In genomic region chr9:91026266-91026665, GRCh38 we compare ENCODE assay signal across 23 cellular contexts.
DNase-seq lines count a peak whose midpoint lies in the region; ATAC-seq, FAIRE-seq and TF ChIP-seq lines count a peak whose summit lies in the region.
"Had no signal": no experiment of that assay in that cellular context is flagged by ENCODE, and none has a peak within 500 bp of the region (broad histone marks: within the 10 kb centered on the region; RNA-seq: fewer than 3 reads in every experiment).

No MANE protein-coding gene starts in this region.

- no peaks in the 10 kb centered on the region for H3K79me2 ChIP-seq in H1 (ENCODE audit: control insufficient read depth in 1 of 2, insufficient read depth in 2 of 2, low read length in 2 of 2)

- no peaks in the 10 kb centered on the region for H3K27me3 ChIP-seq in H1 (replicated peaks in 1 of 4; ENCODE audit: control insufficient read depth in 3 of 4, extremely low read depth in 1 of 4, insufficient read depth in 3 of 4, low read length in 3 of 4)
- H3K27me3 ChIP-seq: BLaER1 treated with 17β-estradiol and CSF1 and Interleukin-3, amounts not matched to agents 10 nM and 100 nM had no signal

- no peak overlapping the region for H3K4ac ChIP-seq in H1 (replicated peaks; ENCODE audit: insufficient read length, low read depth, low read length)

- peaks cover 5% of the 10 kb centered on the region for H3K4me1 Mint-ChIP-seq in activated CD4-positive, alpha-beta T cell treated with anti-CD3 and anti-CD28 coated beads, Interleukin-2, amount 10 ng/mL, durations not matched to agents 24 days and 14 days
- H3K4me1 Mint-ChIP-seq in activated CD4-positive, alpha-beta T cell treated with anti-CD3 and anti-CD28 coated beads for 36 hours, result peaks cover 4% of the 10 kb centered on the region
- H3K4me1 Mint-ChIP-seq: B cell had no signal

- H3K9ac ChIP-seq in H1 (replicated peaks in 1 of 4; ENCODE audit: extremely low read depth in 1 of 4, low read depth in 3 of 4, low read length in 3 of 4), result no peak overlapping the region
- H3K9ac ChIP-seq: BLaER1 treated with 17β-estradiol and CSF1 and Interleukin-3, amounts not matched to agents 10 nM and 100 nM had no signal

- H3K36me3 ChIP-seq in H1 (ENCODE audit: control insufficient read depth in 2 of 4, insufficient read depth in 4 of 4, low read length in 3 of 4), result no peaks in the 10 kb centered on the region
- H3K36me3 ChIP-seq: BLaER1 treated with 17β-estradiol and CSF1 and Interleukin-3, amounts not matched to agents 10 nM and 100 nM had no signal

- no peak overlapping the region for H3K23ac ChIP-seq in H1 (ENCODE audit: insufficient read length)

- no peak overlapping the region for H3K4me3 ChIP-seq in H1 (ENCODE audit: extremely low read depth in 1 of 4, insufficient read depth in 2 of 4, low read depth in 3 of 4, low read length in 4 of 4)
- H3K4me3 ChIP-seq: A549; BLaER1 treated with 17β-estradiol and CSF1 and Interleukin-3, amounts not matched to agents 10 nM and 100 nM had no signal

- no peak overlapping the region for H3K27ac Mint-ChIP-seq in activated CD4-positive, alpha-beta T cell treated with anti-CD3 and anti-CD28 coated beads, Interleukin-2, amount 10 ng/mL, durations not matched to agents 24 days and 14 days
- H3K27ac Mint-ChIP-seq in activated CD4-positive, alpha-beta T cell treated with anti-CD3 and anti-CD28 coated beads for 36 hours, result no peak overlapping the region
- H3K27ac Mint-ChIP-seq: B cell; CD4-positive, alpha-beta T cell; CD8-positive, alpha-beta T cell had no signal

- no peaks in the 10 kb centered on the region for H3K23me2 ChIP-seq in H1 (ENCODE audit: low read depth, low read length)

- no peak for TF ChIP-seq CTCF in H1 (IDR thresholded peaks at IDR 0.05; ENCODE audit: control extremely low read depth in 1 of 3, insufficient read depth in 1 of 3, low read depth in 1 of 3, low read length in 3 of 3)

- H3K4me1 ChIP-seq in H1 (replicated peaks in 1 of 4; ENCODE audit: control insufficient read depth in 3 of 4, insufficient read depth in 4 of 4, low read length in 3 of 4), result no peaks in the 10 kb centered on the region
- H3K4me1 ChIP-seq: A549; BLaER1 treated with 17β-estradiol and CSF1 and Interleukin-3, amounts not matched to agents 10 nM and 100 nM; Caco-2 had no signal

- H2BK15ac ChIP-seq in H1 (ENCODE audit: low read length), result no peak overlapping the region

- CTCF ChIA-PET in activated CD4-positive, alpha-beta T cell treated with anti-CD3 and anti-CD28 coated beads for 36 hours (lab: Charles Lee), result no interaction called here
- CTCF ChIA-PET in H1 (lab: Charles Lee; ENCODE audit: partially characterized antibody), result interaction anchor here (2.5 to 2.6 kb wide), 2 partner anchors 111 to 400 kb away, joined by 6 to 11 read pairs; no protein-coding TSS in a partner anchor

- no peak overlapping the region for H2BK120ac ChIP-seq in H1 (replicated peaks; ENCODE audit: low read depth, low read length)

- H2BK20ac ChIP-seq in H1 (ENCODE audit: low read length), result no peak overlapping the region

- H3K79me1 ChIP-seq in H1 (ENCODE audit: low read depth, low read length), result no peaks in the 10 kb centered on the region

- H3K9me3 ChIP-seq in H1 (ENCODE audit: insufficient read depth in 2 of 2, low read depth in 1 of 2, low read length in 1 of 2), result no peaks in the 10 kb centered on the region
- H3K9me3 ChIP-seq: A549, Caco-2 had no signal

- H3K4me3 Mint-ChIP-seq in activated CD4-positive, alpha-beta T cell treated with anti-CD3 and anti-CD28 coated beads, Interleukin-2, amount 10 ng/mL, durations not matched to agents 24 days and 14 days, result no peak overlapping the region
- no peak overlapping the region for H3K4me3 Mint-ChIP-seq in activated CD4-positive, alpha-beta T cell treated with anti-CD3 and anti-CD28 coated beads for 36 hours
- H3K4me3 Mint-ChIP-seq: B cell; CD4-positive, alpha-beta T cell; CD8-positive, alpha-beta T cell had no signal

- TF ChIP-seq POLR2A in H1 (IDR thresholded peaks at IDR 0.05; ENCODE audit: control extremely low read depth in 1 of 2, low read depth in 2 of 2, low read length in 2 of 2), result no peak

- H3K27ac ChIP-seq in H1 (ENCODE audit: low read depth, low read length), result no peak overlapping the region
- H3K27ac ChIP-seq: 22Rv1; A549; BLaER1 treated with 17β-estradiol and CSF1 and Interleukin-3, amounts not matched to agents 10 nM and 100 nM; C4-2B had no signal

- H3K4me2 ChIP-seq in H1 (ENCODE audit: insufficient read depth in 1 of 2, low read depth in 2 of 2, low read length in 2 of 2), result no peak overlapping the region
- H3K4me2 ChIP-seq: A549; BLaER1 treated with 17β-estradiol and CSF1 and Interleukin-3, amounts not matched to agents 10 nM and 100 nM had no signal

- no peak for FAIRE-seq in H1 (lab: Jason Lieb, UNC)
- FAIRE-seq: A549, D721Med, G401.6, GM12891, GM19239 had no signal

- no peak overlapping the region for H4K91ac ChIP-seq in H1 (replicated peaks; ENCODE audit: insufficient read length, low read length)

- H3K14ac ChIP-seq in H1 (ENCODE audit: insufficient read length), result no peak overlapping the region

- H3K18ac ChIP-seq in H1 (ENCODE audit: extremely low read depth, low read length), result no peak overlapping the region

- H3K9me3 Mint-ChIP-seq in activated CD4-positive, alpha-beta T cell treated with anti-CD3 and anti-CD28 coated beads, Interleukin-2, amount 10 ng/mL, durations not matched to agents 24 days and 14 days, result peaks cover 4% of the 10 kb centered on the region
- H3K9me3 Mint-ChIP-seq in activated CD4-positive, alpha-beta T cell treated with anti-CD3 and anti-CD28 coated beads for 36 hours (ENCODE audit: low read depth), result no peaks in the 10 kb centered on the region
- H3K9me3 Mint-ChIP-seq: CD4-positive, alpha-beta T cell; CD8-positive, alpha-beta T cell had no signal

- no peak for TF ChIP-seq RAD21 in H1 (IDR thresholded peaks at IDR 0.05 in 1 of 2, conservative IDR thresholded peaks at IDR 0.05 in 1 of 2; ENCODE audit: low read depth in 2 of 2, low read length in 2 of 2)

- no peak for ATAC-seq in activated CD4-positive, alpha-beta T cell treated with anti-CD3 and anti-CD28 coated beads for 36 hours
- ATAC-seq: A549; CD8-positive, alpha-beta T cell had no signal

- no peak overlapping the region for H3K56ac ChIP-seq in H1 (replicated peaks; ENCODE audit: insufficient read length, low read depth, low read length)

- H2BK12ac ChIP-seq in H1 (ENCODE audit: low read depth, low read length), result no peak overlapping the region

- H2AK5ac ChIP-seq in H1 (ENCODE audit: low read depth, low read length), result no peak overlapping the region

- no peaks in the 10 kb centered on the region for H4K20me1 ChIP-seq in H1 (replicated peaks in 1 of 2; ENCODE audit: control insufficient read depth in 1 of 2, insufficient read depth in 2 of 2, low read length in 2 of 2)
- H4K20me1 ChIP-seq: BLaER1 treated with 17β-estradiol and CSF1 and Interleukin-3, amounts not matched to agents 10 nM and 100 nM had no signal

- 89% methylated on average over 8 of the region's 8 CpGs; no CpG with 5 or more reads in 1 of the 2 experiments for WGBS in H1 (ENCODE audit: extremely low coverage in 1 of 2, insufficient coverage in 1 of 2, insufficient read length in 1 of 2, insufficient replicate concordance in 2 of 2, low coverage in 1 of 2, low lambda C conversion rate in 2 of 2, missing lambda C conversion rate in 1 of 2), 2 experiments

- TF ChIP-seq EP300 in H1 (IDR thresholded peaks at IDR 0.05; ENCODE audit: borderline replicate concordance in 1 of 2, low read depth in 2 of 2, low read length in 2 of 2), result no peak

- peaks cover 13% of the 10 kb centered on the region for H3K27me3 Mint-ChIP-seq in activated CD4-positive, alpha-beta T cell treated with anti-CD3 and anti-CD28 coated beads, Interleukin-2, amount 10 ng/mL, durations not matched to agents 24 days and 14 days
- peaks cover 32% of the 10 kb centered on the region for H3K27me3 Mint-ChIP-seq in activated CD4-positive, alpha-beta T cell treated with anti-CD3 and anti-CD28 coated beads for 36 hours

- intact Hi-C loops in activated CD4-positive, alpha-beta T cell treated with anti-CD3 and anti-CD28 coated beads, Interleukin-2, amount 10 ng/mL, durations not matched to agents 24 days and 14 days (cut with micrococcal nuclease), result no loop called here
- intact Hi-C loops in activated CD4-positive, alpha-beta T cell treated with anti-CD3 and anti-CD28 coated beads for 36 hours (cut with DNase I, micrococcal nuclease), result no loop called here

- no peak overlapping the region for H2BK5ac ChIP-seq in H1 (ENCODE audit: low read depth, low read length)

- no peak overlapping the region for H4K5ac ChIP-seq in H1 (ENCODE audit: insufficient read length, low read depth, low read length)

- DNase-seq in activated CD4-positive, alpha-beta T cell treated with anti-CD3 and anti-CD28 coated beads, Interleukin-2, amount 10 ng/mL, durations not matched to agents 24 days and 14 days, result peak; percentile 39
- DNase-seq in activated CD4-positive, alpha-beta T cell treated with anti-CD3 and anti-CD28 coated beads for 36 hours, result no peak
- DNase-seq in H1 (ENCODE audit: low read depth in 1 of 2, low spot score in 2 of 2) (no peak), mesenteric fat pad (ENCODE audit: low spot score) (peak; percentile 41), pons (ENCODE audit: low spot score) (no peak), NCI-H1092 treated with DMSO at 0.1 percent for 48 hours (lab: John Stamatoyannopoulos, UW) (no peak), dedifferentiated amniotic fluid mesenchymal stem cell (ENCODE audit: extremely low spot score) (no peak)
- DNase-seq: AML-193; Caco-2; Calu3; CD4-positive, alpha-beta T cell; CD8-positive, alpha-beta T cell; DMS79 treated with DMSO at 0.1 percent for 48 hours; GF-D8 had no signal

- H4K8ac ChIP-seq in H1 (ENCODE audit: extremely low read depth, insufficient read depth, low read length), result no peak overlapping the region

- H2AFZ ChIP-seq in H1 (ENCODE audit: low read length), result peak overlapping the region; percentile 7; the same call in 1 of the 2 replicates

- POLR2A ChIA-PET in activated CD4-positive, alpha-beta T cell treated with anti-CD3 and anti-CD28 coated beads for 36 hours (lab: Charles Lee), result no interaction called here
- POLR2A ChIA-PET in H1 (lab: Charles Lee; ENCODE audit: partially characterized antibody), result no interaction called here

- no peaks in the 10 kb centered on the region for H3K36me3 Mint-ChIP-seq in activated CD4-positive, alpha-beta T cell treated with anti-CD3 and anti-CD28 coated beads, Interleukin-2, amount 10 ng/mL, durations not matched to agents 24 days and 14 days (ENCODE audit: low read depth)
- H3K36me3 Mint-ChIP-seq in activated CD4-positive, alpha-beta T cell treated with anti-CD3 and anti-CD28 coated beads for 36 hours (ENCODE audit: low read depth), result no peaks in the 10 kb centered on the region
- H3K36me3 Mint-ChIP-seq: CD8-positive, alpha-beta T cell had no signal

TF ChIP-seq in H1, 55 proteins besides CTCF, POLR2A, EP300 and RAD21 (continues in another document):
- TF ChIP-seq BACH1 (IDR thresholded peaks at IDR 0.05; ENCODE audit: low read length) (no peak), RFX5 (IDR thresholded peaks at IDR 0.05; ENCODE audit: borderline replicate concordance, low read depth, low read length) (no peak)
- TF ChIP-seq, protein P1, sequence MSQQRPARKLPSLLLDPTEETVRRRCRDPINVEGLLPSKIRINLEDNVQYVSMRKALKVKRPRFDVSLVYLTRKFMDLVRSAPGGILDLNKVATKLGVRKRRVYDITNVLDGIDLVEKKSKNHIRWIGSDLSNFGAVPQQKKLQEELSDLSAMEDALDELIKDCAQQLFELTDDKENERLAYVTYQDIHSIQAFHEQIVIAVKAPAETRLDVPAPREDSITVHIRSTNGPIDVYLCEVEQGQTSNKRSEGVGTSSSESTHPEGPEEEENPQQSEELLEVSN (IDR thresholded peaks at IDR 0.05), result no peak

Comparison
In these comparisons a context has a peak if more than half of its experiments do, and no peak if none do; other contexts are left out.
1. DNase-seq: peak in activated CD4-positive, alpha-beta T cell treated with anti-CD3 and anti-CD28 coated beads, Interleukin-2, amount 10 ng/mL, durations not matched to agents 24 days and 14 days (single experiment) and mesenteric fat pad (single experiment); none in activated CD4-positive, alpha-beta T cell treated with anti-CD3 and anti-CD28 coated beads for 36 hours (single experiment), H1 (0 of 2), pons (single experiment), NCI-H1092 treated with DMSO at 0.1 percent for 48 hours (single experiment) and dedifferentiated amniotic fluid mesenchymal stem cell (single experiment).